Comparison of ENCODE assay signal across 9 cellular contexts in the genomic region with DNA sequence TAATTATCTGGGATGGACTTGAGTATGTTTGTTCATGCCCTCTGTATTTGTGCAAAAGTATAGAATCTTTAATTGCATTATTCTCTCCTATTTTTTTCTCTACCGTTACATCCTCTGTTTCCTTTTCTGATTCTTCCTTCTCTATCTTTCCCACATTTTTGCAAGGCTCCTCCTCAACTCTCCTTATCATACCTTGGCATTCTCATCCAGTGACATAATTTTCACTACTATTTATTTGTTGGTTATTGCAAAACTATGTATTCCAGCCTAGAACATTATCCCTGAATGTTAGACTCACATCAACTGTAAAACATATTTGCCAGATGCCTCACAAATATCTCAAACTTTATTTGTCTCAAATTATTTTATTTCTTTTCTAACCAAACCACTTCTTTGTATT.
"Had no signal": no experiment of that assay in that cellular context is flagged by ENCODE, and none has a peak within 500 bp of the region (broad histone marks: within the 10 kb centered on the region; RNA-seq: fewer than 3 reads in every experiment).

No MANE protein-coding gene starts in this region.

- FAIRE-seq: HepG2 had no signal

- H3K27ac ChIP-seq: HL-60 had no signal

- H3K4me3 Mint-ChIP-seq: HFFc6 had no signal

- H3K36me3 ChIP-seq: HAP-1 had no signal

- H3K36me3 Mint-ChIP-seq: IgD-negative memory B cell had no signal

- ATAC-seq: HCT116, HepG2 had no signal

- DNase-seq: GOT3, H7, HFFc6, KBM-7 had no signal

- H3K27ac Mint-ChIP-seq: HFFc6, IgD-negative memory B cell had no signal

- H3K27me3 Mint-ChIP-seq: IgD-negative memory B cell had no signal

- H3K9me3 Mint-ChIP-seq: HFFc6 had no signal

- H3K9me3 ChIP-seq: HAP-1 had no signal

- H3K4me1 ChIP-seq: HAP-1 had no signal

- H3K4me1 Mint-ChIP-seq: IgD-negative memory B cell had no signal

- H3K4me3 ChIP-seq: HAP-1 had no signal
